ENCODE assay signal across 17 cellular contexts in the genomic region with DNA sequence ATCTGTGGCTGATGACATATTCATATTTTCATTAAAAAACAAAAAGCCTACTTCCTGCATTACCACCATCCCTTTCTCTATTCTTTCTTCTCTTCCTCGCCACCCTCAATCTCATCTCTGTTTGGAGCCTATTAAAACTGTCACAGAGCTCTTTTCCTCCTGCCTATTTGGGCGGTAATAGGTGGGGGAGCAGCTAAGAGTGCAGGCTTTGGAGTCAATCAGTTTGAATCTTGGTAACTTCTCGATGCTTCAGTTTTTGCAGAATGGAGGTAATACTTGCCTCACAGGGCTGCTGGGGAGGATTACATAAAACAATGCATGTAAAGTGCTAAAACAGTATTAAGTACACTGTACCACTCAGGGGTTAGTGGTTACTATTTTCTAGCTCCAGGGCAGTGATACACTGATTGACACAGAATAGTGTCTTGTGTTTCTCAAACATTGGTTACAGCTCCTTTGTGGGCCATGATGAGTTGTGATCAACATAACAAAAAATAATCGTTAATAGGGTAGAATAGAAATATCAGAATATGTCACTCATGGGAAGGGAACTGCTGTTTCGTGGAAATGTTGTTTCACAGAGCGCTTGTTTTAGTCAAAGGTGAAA. TPM values are rescaled to one million over a fixed set of nuclear protein-coding genes. Genes with fewer than 3 reads are reported as not detected.
DNase-seq lines count a peak whose midpoint lies in the region; ATAC-seq, FAIRE-seq and TF ChIP-seq lines count a peak whose summit lies in the region.
"Had no signal": no experiment of that assay in that cellular context is flagged by ENCODE, and none has a peak within 500 bp of the region (broad histone marks: within the 10 kb centered on the region; RNA-seq: fewer than 3 reads in every experiment).

No MANE protein-coding gene starts in this region.

- no peaks in the 10 kb centered on the region for H3K9me1 ChIP-seq in keratinocyte (ENCODE audit: control insufficient read depth, extremely low read depth, insufficient read depth, low read length)

- no peaks in the 10 kb centered on the region for H3K9me3 ChIP-seq in HUES48 (ENCODE audit: control insufficient read depth, insufficient read depth, low read length)
- H3K9me3 ChIP-seq in mammary epithelial cell (replicated peaks; ENCODE audit: insufficient read depth, low read length), result no peaks in the 10 kb centered on the region
- H3K9me3 ChIP-seq in keratinocyte (ENCODE audit: control insufficient read depth, low read depth, low read length), result no peaks in the 10 kb centered on the region

- WGBS in mammary epithelial cell (ENCODE audit: low coverage, missing lambda C conversion rate), result 96% methylated on average over 6 of the region's 6 CpGs

- no peaks in the 10 kb centered on the region for H3K36me3 ChIP-seq in HUES48 (ENCODE audit: control insufficient read depth, insufficient read depth, low read length)
- no peaks in the 10 kb centered on the region for H3K36me3 ChIP-seq in mammary epithelial cell (ENCODE audit: insufficient read depth, low read length)
- peaks cover 0 to 4% of the 10 kb centered on the region in 2 experiments for H3K36me3 ChIP-seq in keratinocyte (ENCODE audit: control insufficient read depth in 2 of 2, extremely low read depth in 1 of 2, insufficient read depth in 2 of 2, low read length in 2 of 2)

- peaks cover 5% of the 10 kb centered on the region for H4K20me1 ChIP-seq in mammary epithelial cell (ENCODE audit: insufficient read depth, low read length)
- no peaks in the 10 kb centered on the region for H4K20me1 ChIP-seq in keratinocyte (ENCODE audit: control insufficient read depth, extremely low read depth, insufficient read depth, low read length)

- dilution Hi-C loops in mammary epithelial cell (cut with HindIII; ENCODE audit: low sequenced_read_pairs) (no loop called here), keratinocyte (cut with MboI; ENCODE audit: extremely low pct_ligation_motif_present, low sequenced_read_pairs) (no loop called here)

- H3K27me3 ChIP-seq in HUES48 (ENCODE audit: control insufficient read depth, insufficient read depth, low read length), result no peaks in the 10 kb centered on the region
- no peaks in the 10 kb centered on the region for H3K27me3 ChIP-seq in mammary epithelial cell (ENCODE audit: insufficient read depth, low read length)
- no peaks in the 10 kb centered on the region for H3K27me3 ChIP-seq in keratinocyte (ENCODE audit: control insufficient read depth, extremely low read depth, insufficient read depth, low read length)

- H3K27ac ChIP-seq in HUES48 (ENCODE audit: low read depth, low read length), result peak overlapping the region; percentile 81
- H3K27ac ChIP-seq in mammary epithelial cell (ENCODE audit: insufficient read depth, low read depth, low read length), result no peak overlapping the region
- H3K27ac ChIP-seq in keratinocyte (ENCODE audit: control insufficient read depth, insufficient read depth, low read length), result peak overlapping the region; percentile 59

- CTCF ChIA-PET in mammary epithelial cell (lab: Charles Lee; ENCODE audit: low non-redundant PET), result interaction anchor here (0.7 kb wide), 1 partner anchor 86 kb away, joined by 6 read pairs; no protein-coding TSS in a partner anchor

- H3K79me2 ChIP-seq in mammary epithelial cell (ENCODE audit: insufficient read depth, low read length) (peaks cover 97% of the 10 kb centered on the region), keratinocyte (ENCODE audit: control insufficient read depth, insufficient read depth, low read length) (peaks cover 86% of the 10 kb centered on the region)

- H3K4me1 ChIP-seq in HUES48 (ENCODE audit: control insufficient read depth, insufficient read depth, low read length), result peaks cover 79% of the 10 kb centered on the region
- peaks cover 25% of the 10 kb centered on the region for H3K4me1 ChIP-seq in mammary epithelial cell (ENCODE audit: insufficient read depth, low read length)
- H3K4me1 ChIP-seq in keratinocyte (ENCODE audit: control insufficient read depth, extremely low read depth, insufficient read depth, low read length), result peaks cover 51% of the 10 kb centered on the region

- H2AFZ ChIP-seq in mammary epithelial cell (ENCODE audit: low read depth, low read length) (no peak overlapping the region), keratinocyte (ENCODE audit: control insufficient read depth, low read length) (no peak overlapping the region)

- H3K4me3 ChIP-seq in HUES48 (ENCODE audit: low read depth, low read length) (no peak overlapping the region), mammary epithelial cell (replicated peaks in 1 of 3; ENCODE audit: insufficient read depth in 1 of 3, low read depth in 2 of 3, low read length in 3 of 3) (no peak overlapping the region), keratinocyte (ENCODE audit: control insufficient read depth in 2 of 3, extremely low read depth in 1 of 3, insufficient read depth in 2 of 3, low read depth in 1 of 3, low read length in 3 of 3) (peak overlapping the region in 1 of 3 experiments; percentile 9)

- no peak overlapping the region for H3K9ac ChIP-seq in HUES48 (ENCODE audit: low read depth, low read length)
- no peak overlapping the region for H3K9ac ChIP-seq in mammary epithelial cell (ENCODE audit: insufficient read depth, low read length)
- no peak overlapping the region for H3K9ac ChIP-seq in keratinocyte (ENCODE audit: control insufficient read depth, extremely low read depth, insufficient read depth, low read length)

- intact Hi-C loops in mammary epithelial cell (cut with micrococcal nuclease), result no loop called here

- ATAC-seq in GM18861 (IDR thresholded peaks at IDR 0.05; ENCODE audit: unreplicated experiment) (no peak), HG02642 (IDR thresholded peaks at IDR 0.05; ENCODE audit: poor library complexity, unreplicated experiment) (no peak)

- BruUV-seq in mammary epithelial cell (replicated peaks; lab: Mats Ljungman, UMichigan), result no TSS peak

- TF ChIP-seq CTCF in mammary epithelial cell (conservative IDR thresholded peaks at IDR 0.05 in 1 of 2, IDR thresholded peaks at IDR 0.05 in 1 of 2; ENCODE audit: extremely low read depth in 1 of 2, insufficient read depth in 1 of 2, low read depth in 1 of 2, low read length in 2 of 2) (no peak), keratinocyte (optimal IDR thresholded peaks at IDR 0.05 in 1 of 3, IDR thresholded peaks at IDR 0.05 in 1 of 3, conservative IDR thresholded peaks at IDR 0.05 in 1 of 3; ENCODE audit: extremely low read depth in 1 of 3, insufficient read depth in 2 of 3, low read length in 3 of 3) (no peak)

- no peak for DNase-seq in mammary epithelial cell
- DNase-seq in keratinocyte (ENCODE audit: low read depth, low spot score), result no peak
- peak; percentile 15 for DNase-seq in retina
- no peak for DNase-seq in amniotic stem cell (lab: John Stamatoyannopoulos, UW)
- no peak for DNase-seq in DMS 273 (lab: John Stamatoyannopoulos, UW; ENCODE audit: unreplicated experiment)
- DNase-seq: activated CD4-positive, alpha-beta memory T cell treated with anti-CD3 and anti-CD28 coated beads for 36 hours; activated naive CD4-positive, alpha-beta T cell treated with anti-CD3 and anti-CD28 coated beads, Interleukin-2, amount 10 ng/mL, durations not matched to agents 7 days and 5 days; CD8-positive, alpha-beta memory T cell; KBM-7; NCI-H1048; NCI-H2029 treated with DMSO at 0.1 percent for 48 hours; NCI-H446 treated with DMSO at 0.1 percent for 48 hours; nephron progenitor cell; stimulated activated naive CD4-positive, alpha-beta T cell treated with Interleukin-2 at 50 U/mL for 16 hours had no signal

- FAIRE-seq in keratinocyte (lab: Jason Lieb, UNC), result peak; percentile 49

- H3K4me2 ChIP-seq in mammary epithelial cell (ENCODE audit: insufficient read depth, low read depth, low read length), result peak overlapping the region; percentile 41
- H3K4me2 ChIP-seq in keratinocyte (ENCODE audit: control insufficient read depth, extremely low read depth, insufficient read depth, low read depth, low read length), result peak overlapping the region; percentile 40

- in situ Hi-C loops in mammary epithelial cell (cut with MboI; ENCODE audit: low sequenced_read_pairs in 2 of 2), result no loop called here

RNA-seq across cellular contexts. Expression of gene GCLC, which starts 14.0 kb away (rescaled TPM):
- total RNA-seq in mammary epithelial cell, result 100 to 1,000 TPM in 1 of 2 donors, 10 to 100 TPM in 1; 94.7 to 128 TPM
- polyA plus RNA-seq in mammary epithelial cell (59.8 TPM), keratinocyte (48.9 to 110 TPM (median 73.2 TPM) in 3 replicates)
- polyA minus RNA-seq in mammary epithelial cell (69.6 TPM), keratinocyte (23.2 to 126 TPM (median 125 TPM) in 3 replicates)
- polyA plus RNA-seq in keratinocyte (2011; ENCODE audit: low read depth), result 509 TPM
- polyA plus RNA-seq in keratinocyte (2011; cell fraction: cytosol; rRNA removed), result 59.8 and 126 TPM in 2 replicates
- 231 and 232 TPM in 2 replicates for polyA plus RNA-seq in keratinocyte (2011; cell fraction: nucleus; rRNA removed)
- polyA plus RNA-seq in keratinocyte (2012; ENCODE audit: low replicate concordance), result 39.6 and 81.5 TPM in 2 replicates
- 57.6 TPM for polyA minus RNA-seq in keratinocyte (2011; cell fraction: cytosol; rRNA and poly(A)+ RNA removed)
- 78.8 and 209 TPM in 2 replicates for polyA minus RNA-seq in keratinocyte (2011; cell fraction: nucleus; rRNA and poly(A)+ RNA removed)
